ENCODE assay signal across 11 cellular contexts in the genomic region with DNA sequence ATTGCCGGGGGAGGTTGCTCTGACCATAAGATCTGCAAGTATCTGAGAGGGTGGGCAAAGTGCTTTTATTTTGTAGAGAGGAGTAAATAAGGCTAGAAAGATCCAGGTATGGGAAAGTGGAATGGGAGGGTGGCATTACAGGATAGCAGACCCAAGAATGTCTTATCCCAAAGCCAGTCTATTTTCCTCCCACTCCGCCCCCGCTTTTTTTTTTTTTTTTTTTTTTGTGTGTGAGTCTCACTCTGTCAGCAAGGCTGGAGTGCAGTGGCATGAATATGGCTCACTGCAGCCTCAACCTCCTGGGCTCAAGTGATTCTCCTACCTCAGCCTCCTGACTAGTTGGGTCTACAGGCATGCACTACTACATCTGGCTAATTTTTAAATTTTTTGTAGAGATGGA.
"Had no signal": no experiment of that assay in that cellular context is flagged by ENCODE, and none has a peak within 500 bp of the region (broad histone marks: within the 10 kb centered on the region; RNA-seq: fewer than 3 reads in every experiment).

No MANE protein-coding gene starts in this region.

- ATAC-seq: GM23338, HCT116 had no signal

- H3K27ac ChIP-seq: GM23248 had no signal

- DNase-seq: GM23248, GOT3, H7, H9, HCEC 1CT, HFFc6 had no signal

- H3K9me3 ChIP-seq: HAP-1 had no signal

- H3K4me2 ChIP-seq: GM23338 had no signal

- H3K36me3 ChIP-seq: HAP-1 had no signal

- FAIRE-seq: H1, H54 had no signal

- H3K9ac ChIP-seq: GM23248 had no signal

- H3K4me3 ChIP-seq: GM23248, GM23338, HAP-1 had no signal

- H2AFZ ChIP-seq: GM23248, GM23338 had no signal
